ENCODE assay signal across 11 cellular contexts in the genomic region with DNA sequence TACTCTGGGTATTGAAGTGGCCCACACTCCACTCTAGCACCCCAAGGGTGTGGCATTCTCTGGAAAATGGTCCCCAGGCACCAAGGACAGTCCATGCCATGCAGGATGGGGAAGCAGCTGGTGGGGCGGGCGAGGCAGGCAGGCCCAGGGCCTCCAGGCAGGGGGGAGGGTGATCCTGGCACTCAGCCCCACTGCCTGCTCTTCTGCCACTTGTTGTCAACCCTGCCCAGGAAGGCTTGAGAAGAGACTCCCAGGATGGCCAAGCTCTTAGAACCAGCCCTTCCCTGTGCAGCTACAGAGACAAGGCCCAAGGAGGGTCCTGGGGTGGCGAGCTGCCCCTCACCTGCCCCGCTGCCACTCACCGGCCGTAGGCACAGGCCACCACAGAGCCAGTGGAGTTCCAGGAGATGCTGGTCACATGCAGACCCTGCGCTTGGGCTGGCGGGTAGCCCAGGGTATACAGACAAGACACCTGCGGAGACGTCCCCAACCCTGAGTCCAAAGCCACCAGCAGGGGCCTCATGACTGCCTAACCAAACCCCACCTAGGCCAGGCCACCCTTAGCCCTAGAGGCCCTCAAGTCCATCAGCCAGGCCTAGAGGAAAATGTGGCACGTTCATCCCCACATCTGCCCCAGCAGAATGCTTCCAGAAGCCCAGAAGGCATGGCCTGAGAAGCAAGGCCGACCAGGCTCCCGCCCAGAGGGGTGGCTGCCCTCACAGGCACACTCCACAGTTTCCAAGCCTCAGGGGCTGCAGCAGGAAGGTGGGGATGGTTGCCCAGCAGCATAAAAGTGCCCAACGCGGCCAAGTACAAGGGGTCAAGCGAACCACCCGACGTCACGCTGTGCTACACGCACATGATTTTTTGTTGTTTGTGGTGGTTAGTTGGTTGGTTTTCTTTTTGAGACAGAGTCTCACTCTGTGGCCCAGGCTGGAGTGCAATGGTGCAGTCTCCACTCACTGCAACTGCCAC. TPM values are rescaled to one million over a fixed set of nuclear protein-coding genes. Genes with fewer than 3 reads are reported as not detected.
DNase-seq lines count a peak whose midpoint lies in the region; TF ChIP-seq lines count a peak whose summit lies in the region.
"Had no signal": no experiment of that assay in that cellular context is flagged by ENCODE, and none has a peak within 500 bp of the region (broad histone marks: within the 10 kb centered on the region; RNA-seq: fewer than 3 reads in every experiment).

No MANE protein-coding gene starts in this region.

- H3K9me3 ChIP-seq in BLaER1 (no peaks in the 10 kb centered on the region), HAP-1 (no peaks in the 10 kb centered on the region)

- intact Hi-C loops in dorsolateral prefrontal cortex (cut with DNase I): no loop called here

- DNase-seq in NCI-H1694 treated with DMSO at 0.1 percent for 48 hours (lab: John Stamatoyannopoulos, UW): peak; percentile 33
- no peak for DNase-seq in dorsolateral prefrontal cortex
- DNase-seq in osteocyte (ENCODE audit: extremely low spot score, unreplicated experiment): peak; percentile 92
- DNase-seq in foreskin melanocyte: no peak
- DNase-seq in HAP-1 (ENCODE audit: low spot score in 2 of 2): no peak
- DNase-seq in AG20443 (ENCODE audit: low spot score): no peak
- DNase-seq in activated CD4-positive, alpha-beta T cell treated with anti-CD3 and anti-CD28 coated beads for 1 hour: no peak
- DNase-seq: activated T-cell treated with anti-CD3 and anti-CD28 coated beads, Interleukin-2, amount 50 U/mL, for 24 hours had no signal

- H3K4me1 ChIP-seq in BLaER1: peaks cover 49% of the 10 kb centered on the region
- peaks cover 8% of the 10 kb centered on the region for H3K4me1 ChIP-seq in HAP-1
- H3K4me1 ChIP-seq: neural progenitor cell had no signal

- TF ChIP-seq CTCF in dorsolateral prefrontal cortex (IDR thresholded peaks at IDR 0.05 in 54 of 56, conservative IDR thresholded peaks at IDR 0.05 in 2 of 56; ENCODE audit: low read depth in 1 of 56, partially characterized antibody in 56 of 56) (no peak), osteocyte (IDR thresholded peaks at IDR 0.05) (no peak)

- no peaks in the 10 kb centered on the region for H3K27me3 Mint-ChIP-seq in osteocyte (ENCODE audit: unreplicated experiment)
- H3K27me3 Mint-ChIP-seq: activated T-cell treated with anti-CD3 and anti-CD28 coated beads, Interleukin-2, amount 50 U/mL, for 24 hours had no signal

- no peaks in the 10 kb centered on the region for H3K9me3 Mint-ChIP-seq in osteocyte (ENCODE audit: unreplicated experiment)
- H3K9me3 Mint-ChIP-seq: activated T-cell treated with anti-CD3 and anti-CD28 coated beads, Interleukin-2, amount 50 U/mL, for 24 hours; neural progenitor cell had no signal

- in situ Hi-C loops in HAP-1 (cut with MboI; ENCODE audit: low sequenced_read_pairs): loop anchor here (5.0 kb wide), 1 partner anchor 55 kb away; no protein-coding TSS in a partner anchor

- H3K36me3 ChIP-seq in BLaER1 (peaks cover 97% of the 10 kb centered on the region), HAP-1 (replicated peaks) (peaks cover 78% of the 10 kb centered on the region)
- H3K36me3 ChIP-seq: neural progenitor cell had no signal

- H3K27ac ChIP-seq in BLaER1 (peak overlapping the region; percentile 77), dorsolateral prefrontal cortex (peak overlapping the region in 39 of 59 donors; percentile 1 to 90 (median 46))
- H3K27ac ChIP-seq: C4-2B, neural progenitor cell had no signal

- H4K20me1 ChIP-seq in BLaER1: peaks cover 39% of the 10 kb centered on the region

- H3K36me3 Mint-ChIP-seq in osteocyte (ENCODE audit: unreplicated experiment): peaks cover 28% of the 10 kb centered on the region

- no peak overlapping the region for H3K4me3 ChIP-seq in BLaER1
- H3K4me3 ChIP-seq in dorsolateral prefrontal cortex: no peak overlapping the region
- H3K4me3 ChIP-seq in HAP-1: no peak overlapping the region
- H3K4me3 ChIP-seq: neural progenitor cell had no signal

- peaks cover 57% of the 10 kb centered on the region for H3K4me1 Mint-ChIP-seq in osteocyte (ENCODE audit: unreplicated experiment)
- H3K4me1 Mint-ChIP-seq: neural progenitor cell had no signal

- H3K27me3 ChIP-seq in BLaER1 (no peaks in the 10 kb centered on the region), dorsolateral prefrontal cortex (no peaks in the 10 kb centered on the region), HAP-1 (ENCODE audit: low read depth) (no peaks in the 10 kb centered on the region)
- H3K27me3 ChIP-seq: neural progenitor cell had no signal

- H3K9ac ChIP-seq in BLaER1: no peak overlapping the region
- H3K9ac ChIP-seq: neural progenitor cell had no signal

- H3K27ac Mint-ChIP-seq in osteocyte (ENCODE audit: unreplicated experiment): peak overlapping the region; percentile 96
- H3K27ac Mint-ChIP-seq: activated T-cell treated with anti-CD3 and anti-CD28 coated beads, Interleukin-2, amount 50 U/mL, for 24 hours; neural progenitor cell had no signal

- no peak overlapping the region for H3K4me3 Mint-ChIP-seq in osteocyte (ENCODE audit: unreplicated experiment)
- H3K4me3 Mint-ChIP-seq: activated T-cell treated with anti-CD3 and anti-CD28 coated beads, Interleukin-2, amount 50 U/mL, for 24 hours; neural progenitor cell had no signal

- H3K4me2 ChIP-seq in BLaER1: peak overlapping the region; percentile 61
- H3K4me2 ChIP-seq: neural progenitor cell had no signal

RNA-seq across cellular contexts. Expression of a gene that starts 19.8 kb away (rescaled TPM):
- total RNA-seq in dorsolateral prefrontal cortex: 10 to 100 TPM in 118 of 120 experiments, 1 to 10 TPM in 2; 9.3 to 27.2 (median 15.5) TPM
- total RNA-seq in osteocyte: 62.5 and 68.6 TPM in 2 replicates

RNA-seq across cellular contexts. Expression of a gene that starts 52.2 kb away (rescaled TPM):
- total RNA-seq in dorsolateral prefrontal cortex: 100 to 1,000 TPM; 147 to 261 (median 187) TPM
- 381 and 382 TPM in 2 replicates for total RNA-seq in osteocyte

Comparison
In these comparisons a context has a peak if more than half of its experiments do, and no peak if none do; other contexts are left out.
1. DNase-seq: peak in NCI-H1694 treated with DMSO at 0.1 percent for 48 hours (single experiment) and osteocyte (single experiment); none in dorsolateral prefrontal cortex (0 of 10), foreskin melanocyte (single experiment), HAP-1 (0 of 2), AG20443 (single experiment) and activated CD4-positive, alpha-beta T cell treated with anti-CD3 and anti-CD28 coated beads for 1 hour (single experiment).